In genomic region chrX:140034916-140035315, GRCh38 we compare ENCODE assay signal across 9 cellular contexts.
DNase-seq lines count a peak whose midpoint lies in the region; ATAC-seq and TF ChIP-seq lines count a peak whose summit lies in the region.
"Had no signal": no experiment of that assay in that cellular context is flagged by ENCODE, and none has a peak within 500 bp of the region (broad histone marks: within the 10 kb centered on the region; RNA-seq: fewer than 3 reads in every experiment).

No MANE protein-coding gene starts in this region.

- H3K36me3 ChIP-seq in KMS-11 (ENCODE audit: insufficient read depth) (no peaks in the 10 kb centered on the region), adipocyte (ENCODE audit: control insufficient read depth, insufficient read depth, low read length, severe bottlenecking) (no peaks in the 10 kb centered on the region), right lobe of liver (no peaks in the 10 kb centered on the region)
- H3K36me3 ChIP-seq: ascending aorta had no signal

- WGBS in right lobe of liver (ENCODE audit: insufficient coverage, low coverage, low lambda C conversion rate, missing lambda C conversion rate): 13% methylated on average over 4 of the region's 4 CpGs

- no peak for TF ChIP-seq POLR2A in right lobe of liver (IDR thresholded peaks at IDR 0.05)

- no peak overlapping the region for H3K9ac ChIP-seq in KMS-11
- no peak overlapping the region for H3K9ac ChIP-seq in adipocyte (ENCODE audit: low read length)

- peak in 1 of 4 donors; percentile 58 for ATAC-seq in right lobe of liver

- H3K4me1 ChIP-seq in KMS-11 (ENCODE audit: low read depth, poor library complexity, severe bottlenecking) (no peaks in the 10 kb centered on the region), adipocyte (ENCODE audit: control insufficient read depth, insufficient read depth, low read length) (no peaks in the 10 kb centered on the region), right lobe of liver (no peaks in the 10 kb centered on the region)
- H3K4me1 ChIP-seq: ascending aorta had no signal

- TF ChIP-seq CTCF in KMS-11 (conservative IDR thresholded peaks at IDR 0.05; ENCODE audit: low read depth, low read length): peak; percentile 44; the same call in 1 of the 2 replicates
- TF ChIP-seq CTCF in right lobe of liver (IDR thresholded peaks at IDR 0.05): peak; percentile 9 to 43 (median 26)

- intact Hi-C loops in right lobe of liver (cut with DNase I): no loop called here

- no peak overlapping the region; the same call in 1 of the 2 replicates for H2AFZ ChIP-seq in KMS-11 (ENCODE audit: low read depth)

- no peaks in the 10 kb centered on the region for H4K20me1 ChIP-seq in KMS-11 (ENCODE audit: insufficient read depth)

- H3K27ac ChIP-seq in KMS-11 (no peak overlapping the region), right lobe of liver (no peak overlapping the region)
- H3K27ac ChIP-seq: ascending aorta had no signal

- DNase-seq in ELR (ENCODE audit: low read depth): peak; percentile 29
- DNase-seq in adipocyte (ENCODE audit: low read depth): peak; percentile 3
- no peak for DNase-seq in right lobe of liver
- no peak for DNase-seq in hypothalamus (lab: John Stamatoyannopoulos, UW)
- no peak for DNase-seq in NCI-H524 treated with DMSO at 0.1 percent for 48 hours (lab: John Stamatoyannopoulos, UW)
- no peak for DNase-seq in NCI-H1092 treated with DMSO at 0.1 percent for 48 hours (lab: John Stamatoyannopoulos, UW)
- no peak for DNase-seq in NCI-H345 treated with DMSO at 0.1 percent for 48 hours (lab: John Stamatoyannopoulos, UW; ENCODE audit: unreplicated experiment)

- H3K27me3 ChIP-seq in KMS-11 (ENCODE audit: insufficient read depth, low read depth) (no peaks in the 10 kb centered on the region), adipocyte (replicated peaks; ENCODE audit: control insufficient read depth, insufficient read depth, low read length) (no peaks in the 10 kb centered on the region), right lobe of liver (no peaks in the 10 kb centered on the region)
- H3K27me3 ChIP-seq: ascending aorta had no signal

- H3K4me3 ChIP-seq in KMS-11 (IDR thresholded peaks at IDR 0.05; ENCODE audit: insufficient read depth, low read depth, low read length) (no peak overlapping the region), adipocyte (ENCODE audit: low read length) (no peak overlapping the region), right lobe of liver (no peak overlapping the region)
- H3K4me3 ChIP-seq: ascending aorta had no signal

- no peaks in the 10 kb centered on the region for H3K79me2 ChIP-seq in KMS-11 (ENCODE audit: insufficient read depth, low read depth)

- H3K9me3 ChIP-seq in adipocyte (ENCODE audit: control insufficient read depth, low read length) (peaks cover 12% of the 10 kb centered on the region), right lobe of liver (peaks cover 0 to 3% (median 0%) of the 10 kb centered on the region in 4 donors)

- H3K4me2 ChIP-seq in KMS-11: no peak overlapping the region

Comparison
In these comparisons a context has a peak if more than half of its experiments do, and no peak if none do; other contexts are left out.
1. DNase-seq: peak in ELR (single experiment) and adipocyte (single experiment); none in right lobe of liver (0 of 3), hypothalamus (0 of 51), NCI-H524 treated with DMSO at 0.1 percent for 48 hours (single experiment), NCI-H1092 treated with DMSO at 0.1 percent for 48 hours (single experiment) and NCI-H345 treated with DMSO at 0.1 percent for 48 hours (single experiment).